ENCODE assay signal across 20 cellular contexts in genomic region chr11:95104121-95104830, GRCh38. TPM values are rescaled to one million over a fixed set of nuclear protein-coding genes. Genes with fewer than 3 reads are reported as not detected.
"Had no signal": no experiment of that assay in that cellular context is flagged by ENCODE, and none has a peak within 500 bp of the region (broad histone marks: within the 10 kb centered on the region; RNA-seq: fewer than 3 reads in every experiment).

No MANE protein-coding gene starts in this region.

- H3K4me3 ChIP-seq: adrenal gland, coronary artery, heart left ventricle, left lung, tibial nerve had no signal

- H3K27me3 Mint-ChIP-seq: activated CD8-positive, alpha-beta T cell treated with anti-CD3 and anti-CD28 coated beads for 36 hours; activated naive CD4-positive, alpha-beta T cell treated with anti-CD3 and anti-CD28 coated beads, Interleukin-2, amount 50 U/mL, for 24 hours had no signal

- H3K27ac ChIP-seq: adrenal gland, coronary artery, heart left ventricle, left lung had no signal

- H3K9me3 ChIP-seq: adrenal gland, heart left ventricle, left lung, tibial nerve had no signal

- H3K9me3 Mint-ChIP-seq: activated CD8-positive, alpha-beta T cell treated with anti-CD3 and anti-CD28 coated beads for 36 hours; activated naive CD4-positive, alpha-beta T cell treated with anti-CD3 and anti-CD28 coated beads, Interleukin-2, amount 50 U/mL, for 24 hours; activated T-cell treated with anti-CD3 and anti-CD28 coated beads, Interleukin-2, amount 50 U/mL, for 4 hours; T-helper 1 cell treated with Interleukin-12 subunit alpha and Interleukin-12 subunit beta and Interleukin-4 antibody, amounts not matched to agents 30 μg/mL and 1 μg/mL, for 36 hours; WTC11 had no signal

- H3K4me3 Mint-ChIP-seq: activated CD8-positive, alpha-beta T cell treated with anti-CD3 and anti-CD28 coated beads for 36 hours; activated naive CD4-positive, alpha-beta T cell treated with anti-CD3 and anti-CD28 coated beads, Interleukin-2, amount 50 U/mL, for 24 hours; activated T-cell treated with anti-CD3 and anti-CD28 coated beads, Interleukin-2, amount 50 U/mL, for 4 hours; T-helper 1 cell treated with Interleukin-12 subunit alpha and Interleukin-12 subunit beta and Interleukin-4 antibody, amounts not matched to agents 30 μg/mL and 1 μg/mL, for 36 hours; WTC11 had no signal

- H3K36me3 ChIP-seq: adrenal gland, left lung had no signal

- ATAC-seq: activated CD8-positive, alpha-beta T cell treated with anti-CD3 and anti-CD28 coated beads for 36 hours; activated T-cell treated with anti-CD3 and anti-CD28 coated beads, Interleukin-2, amount 50 U/mL, for 4 hours; heart left ventricle; left lung; WTC11 had no signal

- DNase-seq: activated CD4-positive, alpha-beta T cell treated with anti-CD3 and anti-CD28 coated beads for 48 hours; activated CD8-positive, alpha-beta T cell treated with anti-CD3 and anti-CD28 coated beads for 36 hours; activated effector memory CD4-positive, alpha-beta T cell treated with anti-CD3 and anti-CD28 coated beads, Interleukin-2, amount 50 U/mL, for 16 hours; activated T-cell treated with anti-CD3 and anti-CD28 coated beads, Interleukin-2, amount 50 U/mL, for 4 hours; adrenal gland; effector CD4-positive, alpha-beta T cell; heart left ventricle; left lung; mesenchymal stem cell; stimulated activated CD4-positive, alpha-beta T cell treated with anti-CD3 and anti-CD28 coated beads, Interleukin-2, amount 100 ng/mL, for 48 hours; stimulated activated naive CD4-positive, alpha-beta T cell treated with Interleukin-2 at 50 U/mL for 16 hours had no signal

- H3K36me3 Mint-ChIP-seq: WTC11 had no signal

- H3K27me3 ChIP-seq: adrenal gland, heart left ventricle, left lung, tibial nerve had no signal

- H3K27ac Mint-ChIP-seq: activated CD8-positive, alpha-beta T cell treated with anti-CD3 and anti-CD28 coated beads for 36 hours; activated naive CD4-positive, alpha-beta T cell treated with anti-CD3 and anti-CD28 coated beads, Interleukin-2, amount 50 U/mL, for 24 hours; T-helper 1 cell treated with Interleukin-12 subunit alpha and Interleukin-12 subunit beta and Interleukin-4 antibody, amounts not matched to agents 30 μg/mL and 1 μg/mL, for 36 hours; WTC11 had no signal

RNA-seq across cellular contexts. Expression of gene KDM4F, which starts 55.1 kb away (rescaled TPM):
- total RNA-seq: activated CD8-positive, alpha-beta T cell treated with anti-CD3 and anti-CD28 coated beads for 36 hours; activated T-cell treated with anti-CD3 and anti-CD28 coated beads, Interleukin-2, amount 50 U/mL, for 4 hours; adrenal gland; frontal cortex; heart left ventricle; left lung; mucosa of gallbladder; osteoblast; tibial nerve; WTC11 had no signal
- polyA plus RNA-seq: adrenal gland, heart left ventricle, neural cell had no signal
